Comparison of ENCODE assay signal across 22 cellular contexts in genomic region chrX:97850911-97851310, GRCh38.
DNase-seq lines count a peak whose midpoint lies in the region; ATAC-seq, FAIRE-seq and TF ChIP-seq lines count a peak whose summit lies in the region.
"Had no signal": no experiment of that assay in that cellular context is flagged by ENCODE, and none has a peak within 500 bp of the region (broad histone marks: within the 10 kb centered on the region; RNA-seq: fewer than 3 reads in every experiment).

No MANE protein-coding gene starts in this region.

- no TSS peak for BruUV-seq in PC-9 (replicated peaks; lab: Mats Ljungman, UMichigan)

- no peak overlapping the region for H2AFZ ChIP-seq in astrocyte (ENCODE audit: low read depth, low read length)
- H2AFZ ChIP-seq in PC-9: no peak overlapping the region
- H2AFZ ChIP-seq: GM23338 had no signal

- peaks cover 6% of the 10 kb centered on the region for H3K9me3 Mint-ChIP-seq in astrocyte (ENCODE audit: unreplicated experiment)
- peaks cover 0 to 3% of the 10 kb centered on the region in 2 donors for H3K9me3 Mint-ChIP-seq in activated T-cell treated with anti-CD3 and anti-CD28 coated beads, Interleukin-2, amount 50 U/mL, for 72 hours
- peaks cover 38% of the 10 kb centered on the region for H3K9me3 Mint-ChIP-seq in nephron progenitor cell
- H3K9me3 Mint-ChIP-seq: CD8-positive, alpha-beta T cell had no signal

- H3K27ac ChIP-seq in astrocyte (ENCODE audit: low read depth, low read length) (no peak overlapping the region), PC-9 (no peak overlapping the region)
- H3K27ac ChIP-seq: BLaER1 treated with 17β-estradiol and CSF1 and Interleukin-3, amounts not matched to agents 10 nM and 100 nM had no signal

- peak; percentile 77 for FAIRE-seq in astrocyte (lab: Jason Lieb, UNC)
- FAIRE-seq: G401.6, GM12891, GM18507, H54, HTR-8/SVneo had no signal

- H3F3A ChIP-seq in PC-9 (ENCODE audit: insufficient read depth, low read depth): no peaks in the 10 kb centered on the region

- H3K9ac ChIP-seq in astrocyte (ENCODE audit: low read length): no peak overlapping the region
- H3K9ac ChIP-seq: BLaER1 treated with 17β-estradiol and CSF1 and Interleukin-3, amounts not matched to agents 10 nM and 100 nM had no signal

- H3K4me1 ChIP-seq in astrocyte (ENCODE audit: insufficient read depth, low read length) (no peaks in the 10 kb centered on the region), PC-9 (replicated peaks; ENCODE audit: insufficient read depth) (no peaks in the 10 kb centered on the region)
- H3K4me1 ChIP-seq: BLaER1 treated with 17β-estradiol and CSF1 and Interleukin-3, amounts not matched to agents 10 nM and 100 nM had no signal

- POLR2A ChIA-PET in PC-9 (lab: Charles Lee; ENCODE audit: unreplicated experiment): no interaction called here

- ATAC-seq in GM18502 (IDR thresholded peaks at IDR 0.05; ENCODE audit: poor library complexity, unreplicated experiment): no peak
- no peak for ATAC-seq in activated T-cell treated with anti-CD3 and anti-CD28 coated beads, Interleukin-2, amount 50 U/mL, for 72 hours (replicated peaks in 1 of 2)
- ATAC-seq: CD8-positive, alpha-beta T cell; GM23338 had no signal

- in situ Hi-C loops in ACHN (cut with HindIII; ENCODE audit: low pct_ligation_motif_present, low pct_unique_long_range_greater_than_20kb, low sequenced_read_pairs): no loop called here

- DNase-seq in ACHN: peak; percentile 26
- DNase-seq in M059J (ENCODE audit: low read depth): peak; percentile 49
- DNase-seq in astrocyte (ENCODE audit: low read depth): no peak
- peak; percentile 65 for DNase-seq in kidney tubule cell (ENCODE audit: low spot score)
- no peak for DNase-seq in activated T-cell treated with anti-CD3 and anti-CD28 coated beads, Interleukin-2, amount 50 U/mL, for 72 hours
- no peak for DNase-seq in nephron progenitor cell
- no peak for DNase-seq in PC-9
- DNase-seq: 8988T; Calu3; CD8-positive, alpha-beta T cell; DND-41; HCEC 1CT had no signal

- no peaks in the 10 kb centered on the region for H3K27me3 Mint-ChIP-seq in astrocyte (ENCODE audit: low read depth, unreplicated experiment)
- H3K27me3 Mint-ChIP-seq in activated T-cell treated with anti-CD3 and anti-CD28 coated beads, Interleukin-2, amount 50 U/mL, for 72 hours (ENCODE audit: low read depth): peaks cover 12% of the 10 kb centered on the region
- no peaks in the 10 kb centered on the region for H3K27me3 Mint-ChIP-seq in nephron progenitor cell (ENCODE audit: low read depth, poor library complexity)
- H3K27me3 Mint-ChIP-seq: B cell, IgD-negative memory B cell had no signal

- intact Hi-C loops in PC-9 (cut with micrococcal nuclease; ENCODE audit: unreplicated experiment): no loop called here

- H4K20me1 ChIP-seq in astrocyte (ENCODE audit: insufficient read depth, low read length) (no peaks in the 10 kb centered on the region), PC-9 (ENCODE audit: insufficient read depth) (no peaks in the 10 kb centered on the region)

- H3K4me1 Mint-ChIP-seq in astrocyte (ENCODE audit: low read depth, unreplicated experiment): no peaks in the 10 kb centered on the region
- no peaks in the 10 kb centered on the region for H3K4me1 Mint-ChIP-seq in activated T-cell treated with anti-CD3 and anti-CD28 coated beads, Interleukin-2, amount 50 U/mL, for 72 hours (ENCODE audit: low read depth)
- no peaks in the 10 kb centered on the region for H3K4me1 Mint-ChIP-seq in nephron progenitor cell
- H3K4me1 Mint-ChIP-seq: B cell, GM23338, IgD-negative memory B cell had no signal

- H3K4me3 ChIP-seq in astrocyte (ENCODE audit: insufficient read depth, low read depth, low read length) (no peak overlapping the region), PC-9 (no peak overlapping the region)
- H3K4me3 ChIP-seq: BLaER1 treated with 17β-estradiol and CSF1 and Interleukin-3, amounts not matched to agents 10 nM and 100 nM; GM23338 had no signal

- H3K4me3 Mint-ChIP-seq in astrocyte (ENCODE audit: unreplicated experiment) (no peak overlapping the region), nephron progenitor cell (no peak overlapping the region)
- H3K4me3 Mint-ChIP-seq in activated T-cell treated with anti-CD3 and anti-CD28 coated beads, Interleukin-2, amount 50 U/mL, for 72 hours: no peak overlapping the region
- H3K4me3 Mint-ChIP-seq: B cell; CD8-positive, alpha-beta T cell; GM23338; IgD-negative memory B cell had no signal

- H3K79me2 ChIP-seq in astrocyte (ENCODE audit: insufficient read depth, low read length) (no peaks in the 10 kb centered on the region), PC-9 (ENCODE audit: low read depth) (no peaks in the 10 kb centered on the region)

- H3K36me3 Mint-ChIP-seq in astrocyte (ENCODE audit: low read depth, unreplicated experiment) (no peaks in the 10 kb centered on the region), nephron progenitor cell (ENCODE audit: low read depth) (peaks cover 7% of the 10 kb centered on the region)
- H3K36me3 Mint-ChIP-seq in activated T-cell treated with anti-CD3 and anti-CD28 coated beads, Interleukin-2, amount 50 U/mL, for 72 hours (ENCODE audit: insufficient read depth in 2 of 2): peaks cover 1 to 4% of the 10 kb centered on the region in 2 donors
- H3K36me3 Mint-ChIP-seq: CD8-positive, alpha-beta T cell; IgD-negative memory B cell had no signal

- no peaks in the 10 kb centered on the region for H3K9me2 ChIP-seq in PC-9 (ENCODE audit: insufficient read depth)

- H3K27ac Mint-ChIP-seq in astrocyte (ENCODE audit: unreplicated experiment) (no peak overlapping the region), nephron progenitor cell (no peak overlapping the region)
- H3K27ac Mint-ChIP-seq in activated T-cell treated with anti-CD3 and anti-CD28 coated beads, Interleukin-2, amount 50 U/mL, for 72 hours: no peak overlapping the region
- H3K27ac Mint-ChIP-seq: B cell; CD8-positive, alpha-beta T cell; GM23338; IgD-negative memory B cell had no signal

- H3K36me3 ChIP-seq in astrocyte (ENCODE audit: insufficient read depth, low read length) (no peaks in the 10 kb centered on the region), PC-9 (ENCODE audit: low read depth) (no peaks in the 10 kb centered on the region)
- H3K36me3 ChIP-seq: BLaER1 treated with 17β-estradiol and CSF1 and Interleukin-3, amounts not matched to agents 10 nM and 100 nM had no signal

- H3K9me3 ChIP-seq in astrocyte (ENCODE audit: insufficient read depth, low read depth, low read length) (no peaks in the 10 kb centered on the region), PC-9 (ENCODE audit: insufficient read depth, low read depth) (no peaks in the 10 kb centered on the region)

- no peak for TF ChIP-seq CTCF in astrocyte (IDR thresholded peaks at IDR 0.05; ENCODE audit: insufficient read depth, low read depth, low read length)
- no peak for TF ChIP-seq CTCF in nephron progenitor cell (IDR thresholded peaks at IDR 0.05)
- no peak for TF ChIP-seq CTCF in PC-9 (conservative IDR thresholded peaks at IDR 0.05)

- H3K27me3 ChIP-seq in astrocyte (ENCODE audit: insufficient read depth, low read length) (no peaks in the 10 kb centered on the region), PC-9 (ENCODE audit: insufficient read depth, low read depth) (no peaks in the 10 kb centered on the region)

- CTCF ChIA-PET in PC-9 (lab: Charles Lee): interaction anchor here (0.6 kb wide), 1 partner anchor 829 kb away, joined by 3 read pairs; no protein-coding TSS in a partner anchor

- no peak overlapping the region for H3K4me2 ChIP-seq in astrocyte (ENCODE audit: low read length)
- no peak overlapping the region for H3K4me2 ChIP-seq in PC-9
- H3K4me2 ChIP-seq: GM23338 had no signal

Comparison
In these comparisons a context has a peak if more than half of its experiments do, and no peak if none do; other contexts are left out.
1. DNase-seq: peak in ACHN (single experiment), M059J (single experiment) and kidney tubule cell (single experiment); none in astrocyte (single experiment), activated T-cell treated with anti-CD3 and anti-CD28 coated beads, Interleukin-2, amount 50 U/mL, for 72 hours (0 of 2), nephron progenitor cell (single experiment) and PC-9 (0 of 2).